8 cellular contexts compared by ENCODE assay signal in genomic region chr3:54427951-54428871, GRCh38.
DNase-seq lines count a peak whose midpoint lies in the region; ATAC-seq and TF ChIP-seq lines count a peak whose summit lies in the region.

No MANE protein-coding gene starts in this region.

- no peaks in the 10 kb centered on the region for H3K4me1 Mint-ChIP-seq in natural killer cell
- H3K4me1 Mint-ChIP-seq in natural killer cell treated with Interleukin-12 subunit alpha and Interleukin-12 subunit beta and Interleukin-15 and Interleukin-18, amount 100 ng/mL, for 72 hours (ENCODE audit: low read depth in 2 of 2): no peaks in the 10 kb centered on the region

- intact Hi-C loops in natural killer cell (cut with micrococcal nuclease): no loop called here

- peak; percentile 28 for TF ChIP-seq CTCF in natural killer cell (IDR thresholded peaks at IDR 0.05)
- peak; percentile 94 for TF ChIP-seq CTCF in LNCAP (IDR thresholded peaks at IDR 0.05)

- no peak overlapping the region for H3K27ac Mint-ChIP-seq in natural killer cell
- H3K27ac Mint-ChIP-seq in natural killer cell treated with Interleukin-12 subunit alpha and Interleukin-12 subunit beta and Interleukin-15 and Interleukin-18, amount 100 ng/mL, for 72 hours: no peak overlapping the region

- no peaks in the 10 kb centered on the region for H3K36me3 Mint-ChIP-seq in natural killer cell
- H3K36me3 Mint-ChIP-seq in natural killer cell treated with Interleukin-12 subunit alpha and Interleukin-12 subunit beta and Interleukin-15 and Interleukin-18, amount 100 ng/mL, for 72 hours: no peaks in the 10 kb centered on the region

- H3K27me3 Mint-ChIP-seq in natural killer cell (ENCODE audit: low read depth in 2 of 2): no peaks in the 10 kb centered on the region
- H3K27me3 Mint-ChIP-seq in natural killer cell treated with Interleukin-12 subunit alpha and Interleukin-12 subunit beta and Interleukin-15 and Interleukin-18, amount 100 ng/mL, for 72 hours: no peaks in the 10 kb centered on the region

- H3K9me3 Mint-ChIP-seq in natural killer cell: no peaks in the 10 kb centered on the region
- H3K9me3 Mint-ChIP-seq in natural killer cell treated with Interleukin-12 subunit alpha and Interleukin-12 subunit beta and Interleukin-15 and Interleukin-18, amount 100 ng/mL, for 72 hours: no peaks in the 10 kb centered on the region

- no peak for DNase-seq in natural killer cell
- DNase-seq in natural killer cell treated with Interleukin-12 subunit alpha and Interleukin-12 subunit beta and Interleukin-15 and Interleukin-18, amount 100 ng/mL, for 72 hours (ENCODE audit: low spot score): no peak
- DNase-seq in RKO (ENCODE audit: low spot score): peak; percentile 69
- DNase-seq in cerebellar cortex (ENCODE audit: low spot score): peak; percentile 72
- DNase-seq in kidney tubule cell (ENCODE audit: low spot score): peak; percentile 58
- DNase-seq in stimulated activated CD4-positive, alpha-beta T cell treated with anti-CD3 and anti-CD28 coated beads, TNF-alpha, amount 100 ng/mL, for 24 hours (ENCODE audit: low read depth in 3 of 3): peak; percentile 4 to 22 (median 6)

- ATAC-seq in natural killer cell (no peak), HG03139 (IDR thresholded peaks at IDR 0.05; ENCODE audit: unreplicated experiment) (no peak)
- no peak for ATAC-seq in natural killer cell treated with Interleukin-12 subunit alpha and Interleukin-12 subunit beta and Interleukin-15 and Interleukin-18, amount 100 ng/mL, for 72 hours

- no peak overlapping the region for H3K4me3 Mint-ChIP-seq in natural killer cell
- no peak overlapping the region for H3K4me3 Mint-ChIP-seq in natural killer cell treated with Interleukin-12 subunit alpha and Interleukin-12 subunit beta and Interleukin-15 and Interleukin-18, amount 100 ng/mL, for 72 hours

Comparison
In these comparisons a context has a peak if more than half of its experiments do, and no peak if none do; other contexts are left out.
1. DNase-seq: peak in RKO (single experiment), cerebellar cortex (single experiment), kidney tubule cell (single experiment) and stimulated activated CD4-positive, alpha-beta T cell treated with anti-CD3 and anti-CD28 coated beads, TNF-alpha, amount 100 ng/mL, for 24 hours (3 of 3); none in natural killer cell (single experiment) and natural killer cell treated with Interleukin-12 subunit alpha and Interleukin-12 subunit beta and Interleukin-15 and Interleukin-18, amount 100 ng/mL, for 72 hours (single experiment).